In genomic region chr3:45666729-45667440, GRCh38 we compare ENCODE assay signal across 10 cellular contexts. TPM values are rescaled to one million over a fixed set of nuclear protein-coding genes. Genes with fewer than 3 reads are reported as not detected.
DNase-seq lines count a peak whose midpoint lies in the region; ATAC-seq and TF ChIP-seq lines count a peak whose summit lies in the region.
"Had no signal": no experiment of that assay in that cellular context is flagged by ENCODE, and none has a peak within 500 bp of the region (broad histone marks: within the 10 kb centered on the region; RNA-seq: fewer than 3 reads in every experiment).

No MANE protein-coding gene starts in this region.

- DNase-seq in IMR-90: peak; percentile 69
- no peak for DNase-seq in activated T-helper 1 cell treated with anti-CD3 and anti-CD28 coated beads, Interleukin-12 subunit alpha, Interleukin-12 subunit beta, Interleukin-2, Interleukin-4 antibody, amounts not matched to agents 30 ng/mL and 10 ng/mL and 1 ng/mL, durations not matched to agents 14 hours and 24 hours and 36 hours (ENCODE audit: low spot score)
- DNase-seq in head of caudate nucleus: peak in 31 of 42 donors; percentile 18 to 80 (median 42)
- no peak for DNase-seq in NCI-H187 (lab: John Stamatoyannopoulos, UW)
- DNase-seq in NCI-H1417 (lab: John Stamatoyannopoulos, UW): no peak
- no peak for DNase-seq in NCI-H2029 (lab: John Stamatoyannopoulos, UW)
- DNase-seq: stimulated activated CD4-positive, alpha-beta T cell treated with anti-CD3 and anti-CD28 coated beads, Interleukin-4, amount 100 ng/mL, for 24 hours; T-helper 1 cell had no signal

- H2BK5ac ChIP-seq in IMR-90 (ENCODE audit: low read depth, low read length, poor library complexity, severe bottlenecking): peak overlapping the region; percentile 69

- H4K5ac ChIP-seq in IMR-90 (ENCODE audit: low read depth, low read length): peak overlapping the region; percentile 31; the same call in 1 of the 2 replicates

- H3K27me3 Mint-ChIP-seq in activated T-helper 1 cell treated with anti-CD3 and anti-CD28 coated beads, Interleukin-12 subunit alpha, Interleukin-12 subunit beta, Interleukin-2, Interleukin-4 antibody, amounts not matched to agents 30 ng/mL and 10 ng/mL and 1 ng/mL, durations not matched to agents 14 hours and 24 hours and 36 hours (ENCODE audit: insufficient read depth): no peaks in the 10 kb centered on the region
- H3K27me3 Mint-ChIP-seq in stimulated activated memory B cell treated with anti-CD40 and anti-IgM and Interleukin-4, amounts not matched to agents 10 μg/mL and 1 μg/mL and 100 μg/mL, for 72 hours: no peaks in the 10 kb centered on the region

- H3K27ac Mint-ChIP-seq in activated T-helper 1 cell treated with anti-CD3 and anti-CD28 coated beads, Interleukin-12 subunit alpha, Interleukin-12 subunit beta, Interleukin-2, Interleukin-4 antibody, amounts not matched to agents 30 ng/mL and 10 ng/mL and 1 ng/mL, durations not matched to agents 14 hours and 24 hours and 36 hours: peak overlapping the region; percentile 70
- peak overlapping the region; percentile 25 for H3K27ac Mint-ChIP-seq in stimulated activated memory B cell treated with anti-CD40 and anti-IgM and Interleukin-4, amounts not matched to agents 10 μg/mL and 1 μg/mL and 100 μg/mL, for 72 hours

- H2BK120ac ChIP-seq in IMR-90 (ENCODE audit: low read depth, low read length): peak overlapping the region; percentile 21

- H2AFZ ChIP-seq in IMR-90 (replicated peaks; ENCODE audit: low read length, poor library complexity): peak overlapping the region; percentile 12

- H2BK15ac ChIP-seq in IMR-90 (ENCODE audit: low read depth, low read length): peak overlapping the region; percentile 10; the same call in 2 of the 3 replicates

- no peaks in the 10 kb centered on the region for H3K27me3 ChIP-seq in IMR-90 (ENCODE audit: control insufficient read depth, insufficient read depth, low read length)

- H3K27ac ChIP-seq in IMR-90 (ENCODE audit: insufficient read depth, low read length): peak overlapping the region; percentile 71

- peak overlapping the region; percentile 13; the same call in 1 of the 2 replicates for H3K23ac ChIP-seq in IMR-90 (ENCODE audit: low read depth, low read length)

- CTCF ChIA-PET in IMR-90 (lab: Yijun Ruan, JAX): interaction anchor here (0.6 to 1.8 kb wide), 3 partner anchors 10 to 402 kb away, joined by 3 to 5 read pairs (median 4); no protein-coding TSS in a partner anchor

- TF ChIP-seq POLR2A in IMR-90 (IDR thresholded peaks at IDR 0.05; ENCODE audit: low read depth, low read length): no peak

- H3K9me1 ChIP-seq in IMR-90 (ENCODE audit: insufficient read depth, low read length): peaks cover 32% of the 10 kb centered on the region

- H3K9me3 ChIP-seq in IMR-90 (ENCODE audit: control insufficient read depth, insufficient read depth, low read length): no peaks in the 10 kb centered on the region

- H3K9ac ChIP-seq in IMR-90 (ENCODE audit: low read depth, low read length): peak overlapping the region; percentile 42; the same call in 1 of the 2 replicates

- intact Hi-C loops in IMR-90 (cut with micrococcal nuclease) (no loop called here), head of caudate nucleus (cut with DNase I) (no loop called here)
- intact Hi-C loops in activated T-helper 1 cell treated with anti-CD3 and anti-CD28 coated beads, Interleukin-12 subunit alpha, Interleukin-12 subunit beta, Interleukin-2, Interleukin-4 antibody, amounts not matched to agents 30 ng/mL and 10 ng/mL and 1 ng/mL, durations not matched to agents 14 hours and 24 hours and 36 hours (cut with micrococcal nuclease): loop anchor here (5.0 kb wide), 2 partner anchors 250 to 440 kb away; partner anchors contain the start of gene TMEM158

- peaks cover 34% of the 10 kb centered on the region for H3K4me1 ChIP-seq in IMR-90 (ENCODE audit: control insufficient read depth, insufficient read depth, low read length)

- POLR2A ChIA-PET in IMR-90 (lab: Charles Lee; ENCODE audit: unreplicated experiment): no interaction called here

- TF ChIP-seq CTCF in IMR-90 (conservative IDR thresholded peaks at IDR 0.05; ENCODE audit: low read depth, low read length): no peak

- H3K4me1 Mint-ChIP-seq in activated T-helper 1 cell treated with anti-CD3 and anti-CD28 coated beads, Interleukin-12 subunit alpha, Interleukin-12 subunit beta, Interleukin-2, Interleukin-4 antibody, amounts not matched to agents 30 ng/mL and 10 ng/mL and 1 ng/mL, durations not matched to agents 14 hours and 24 hours and 36 hours (ENCODE audit: low read depth): peaks cover 55% of the 10 kb centered on the region
- peaks cover 29% of the 10 kb centered on the region for H3K4me1 Mint-ChIP-seq in stimulated activated memory B cell treated with anti-CD40 and anti-IgM and Interleukin-4, amounts not matched to agents 10 μg/mL and 1 μg/mL and 100 μg/mL, for 72 hours

- ATAC-seq in IMR-90 (ENCODE audit: low read depth): peak; percentile 29
- ATAC-seq in stimulated activated memory B cell treated with anti-CD40 and anti-IgM and Interleukin-4, amounts not matched to agents 10 μg/mL and 1 μg/mL and 100 μg/mL, for 72 hours: no peak
- no peak for ATAC-seq in GM18861 (IDR thresholded peaks at IDR 0.05; ENCODE audit: unreplicated experiment)

- H2AK5ac ChIP-seq in IMR-90 (ENCODE audit: low read depth, low read length): peak overlapping the region; percentile 73

- H3K36me3 Mint-ChIP-seq in activated T-helper 1 cell treated with anti-CD3 and anti-CD28 coated beads, Interleukin-12 subunit alpha, Interleukin-12 subunit beta, Interleukin-2, Interleukin-4 antibody, amounts not matched to agents 30 ng/mL and 10 ng/mL and 1 ng/mL, durations not matched to agents 14 hours and 24 hours and 36 hours (ENCODE audit: low read depth): peaks cover 30% of the 10 kb centered on the region
- H3K36me3 Mint-ChIP-seq in stimulated activated memory B cell treated with anti-CD40 and anti-IgM and Interleukin-4, amounts not matched to agents 10 μg/mL and 1 μg/mL and 100 μg/mL, for 72 hours: peaks cover 42% of the 10 kb centered on the region

- peak overlapping the region; percentile 38 for H2AK9ac ChIP-seq in IMR-90 (replicated peaks; ENCODE audit: low read depth, low read length, poor library complexity)

- peak overlapping the region; percentile 20 for H3K4ac ChIP-seq in IMR-90 (ENCODE audit: low read depth, low read length)

- H4K8ac ChIP-seq in IMR-90 (ENCODE audit: low read depth in 2 of 2, low read length in 2 of 2): peak overlapping the region; percentile 46 to 67; a peak in 3 of 4 replicates

- H3K36me3 ChIP-seq in IMR-90 (ENCODE audit: control insufficient read depth, insufficient read depth, low read length): peaks cover 27% of the 10 kb centered on the region

- peak overlapping the region; percentile 36 for H2BK20ac ChIP-seq in IMR-90 (ENCODE audit: low read depth, low read length)

- peak overlapping the region; percentile 40 for H4K91ac ChIP-seq in IMR-90 (ENCODE audit: insufficient read depth, low read depth, low read length)

- peak overlapping the region; percentile 38 for H3K18ac ChIP-seq in IMR-90 (ENCODE audit: low read depth, low read length)

- peak overlapping the region; percentile 29; the same call in 1 of the 2 replicates for H3K4me2 ChIP-seq in IMR-90 (ENCODE audit: low read depth, low read length)

- in situ Hi-C loops in IMR-90 (cut with MboI; ENCODE audit: low sequenced_read_pairs): loop anchor here (10.0 kb wide), 1 partner anchor 462 kb away; no protein-coding TSS in a partner anchor

- H3K4me3 ChIP-seq in IMR-90 (ENCODE audit: insufficient read depth, low read depth, low read length): no peak overlapping the region

- no TSS peak for BruUV-seq in IMR-90 (replicated peaks; lab: Mats Ljungman, UMichigan)

- H3K4me3 Mint-ChIP-seq in activated T-helper 1 cell treated with anti-CD3 and anti-CD28 coated beads, Interleukin-12 subunit alpha, Interleukin-12 subunit beta, Interleukin-2, Interleukin-4 antibody, amounts not matched to agents 30 ng/mL and 10 ng/mL and 1 ng/mL, durations not matched to agents 14 hours and 24 hours and 36 hours: no peak overlapping the region
- no peak overlapping the region for H3K4me3 Mint-ChIP-seq in stimulated activated memory B cell treated with anti-CD40 and anti-IgM and Interleukin-4, amounts not matched to agents 10 μg/mL and 1 μg/mL and 100 μg/mL, for 72 hours

- no peaks in the 10 kb centered on the region for H3K9me3 Mint-ChIP-seq in activated T-helper 1 cell treated with anti-CD3 and anti-CD28 coated beads, Interleukin-12 subunit alpha, Interleukin-12 subunit beta, Interleukin-2, Interleukin-4 antibody, amounts not matched to agents 30 ng/mL and 10 ng/mL and 1 ng/mL, durations not matched to agents 14 hours and 24 hours and 36 hours
- no peaks in the 10 kb centered on the region for H3K9me3 Mint-ChIP-seq in stimulated activated memory B cell treated with anti-CD40 and anti-IgM and Interleukin-4, amounts not matched to agents 10 μg/mL and 1 μg/mL and 100 μg/mL, for 72 hours

- peak overlapping the region; percentile 8 for H3K56ac ChIP-seq in IMR-90 (ENCODE audit: extremely low read depth, insufficient read depth, low read length)

- H4K20me1 ChIP-seq in IMR-90 (ENCODE audit: insufficient read depth, low read length): peaks cover 32% of the 10 kb centered on the region

- 0 out of 2 replicates have a peak overlapping the region, but pooled peaks have one; percentile 2 for H3K14ac ChIP-seq in IMR-90 (replicated peaks; ENCODE audit: low read depth, low read length)

- peaks cover 33 to 62% of the 10 kb centered on the region in 2 experiments for H3K79me1 ChIP-seq in IMR-90 (ENCODE audit: low read depth in 1 of 2, low read length in 2 of 2)

- WGBS in IMR-90 (ENCODE audit: extremely low coverage in 2 of 2, insufficient read length in 1 of 2), 2 experiments: no CpG with 5 or more reads among the region's 9 CpGs

- dilution Hi-C loops in IMR-90 (cut with HindIII; ENCODE audit: low sequenced_read_pairs, unreplicated experiment): no loop called here

- TF ChIP-seq RAD21 in IMR-90 (IDR thresholded peaks at IDR 0.05; ENCODE audit: low read length): no peak

TF ChIP-seq in IMR-90, 13 proteins besides CTCF, POLR2A, EP300 and RAD21 (continues in another document):
- TF ChIP-seq FOS (IDR thresholded peaks at IDR 0.05; ENCODE audit: low read depth, low read length): no peak
- no peak for TF ChIP-seq CEBPB (IDR thresholded peaks at IDR 0.05; ENCODE audit: low read depth, low read length)
- no peak for TF ChIP-seq MAFK (IDR thresholded peaks at IDR 0.05; ENCODE audit: low read depth, low read length)
- no peak for TF ChIP-seq RFX5 (IDR thresholded peaks at IDR 0.05; ENCODE audit: low read depth, low read length)
- TF ChIP-seq RCOR1 (IDR thresholded peaks at IDR 0.05; ENCODE audit: insufficient replicate concordance, low read length): no peak

RNA-seq across cellular contexts. Expression of gene SACM1L, which starts 22.3 kb away (rescaled TPM):
- total RNA-seq in IMR-90 (2012; rRNA removed): 40.9 and 44.2 TPM in 2 replicates
- 12.8 and 19.0 TPM in 2 replicates for polyA plus RNA-seq in IMR-90 (2012; rRNA removed)
- polyA plus RNA-seq in IMR-90 (2012; cell fraction: cytosol; rRNA removed): 1.8 and 2.5 TPM in 2 replicates
- polyA plus RNA-seq in IMR-90 (2012; cell fraction: nucleus; rRNA removed; ENCODE audit: low replicate concordance): 7.0 and 36.5 TPM in 2 replicates
- 112 and 114 TPM in 2 replicates for total RNA-seq in activated T-helper 1 cell treated with anti-CD3 and anti-CD28 coated beads, Interleukin-12 subunit alpha, Interleukin-12 subunit beta, Interleukin-2, Interleukin-4 antibody, amounts not matched to agents 30 ng/mL and 10 ng/mL and 1 ng/mL, durations not matched to agents 14 hours and 24 hours and 36 hours

Comparison
In these comparisons a context has a peak if more than half of its experiments do, and no peak if none do; other contexts are left out.
1. DNase-seq: peak in IMR-90 (single experiment) and head of caudate nucleus (31 of 42); none in activated T-helper 1 cell treated with anti-CD3 and anti-CD28 coated beads, Interleukin-12 subunit alpha, Interleukin-12 subunit beta, Interleukin-2, Interleukin-4 antibody, amounts not matched to agents 30 ng/mL and 10 ng/mL and 1 ng/mL, durations not matched to agents 14 hours and 24 hours and 36 hours (single experiment), NCI-H187 (0 of 2), NCI-H1417 (0 of 3) and NCI-H2029 (single experiment).